8 cellular contexts compared by ENCODE assay signal in genomic region chr14:92040431-92041040, GRCh38. TPM values are rescaled to one million over a fixed set of nuclear protein-coding genes. Genes with fewer than 3 reads are reported as not detected.
A peak's percentile ranks its signal among the peaks of the same experiment; 100 is the strongest.
DNase-seq lines count a peak whose midpoint lies in the region; ATAC-seq and TF ChIP-seq lines count a peak whose summit lies in the region.

No MANE protein-coding gene starts in this region.

- H3K9ac ChIP-seq in SK-N-MC (ENCODE audit: insufficient read length): peak overlapping the region; percentile 94

- H3K27ac ChIP-seq in SK-N-MC (peak overlapping the region; percentile 80), ectodermal cell (ENCODE audit: insufficient read depth, low read depth, low read length, poor library complexity, severe bottlenecking) (peak overlapping the region; percentile 87), thymus (ENCODE audit: low read depth) (peak overlapping the region; percentile 96)

- H3K4me3 ChIP-seq in SK-N-MC: peak overlapping the region; percentile 97
- H3K4me3 ChIP-seq in ectodermal cell (ENCODE audit: insufficient read depth, low read depth, low read length): peak overlapping the region; percentile 90
- peak overlapping the region; percentile 73 for H3K4me3 ChIP-seq in thymus (ENCODE audit: low read length)

- H3K36me3 ChIP-seq in SK-N-MC (ENCODE audit: insufficient read depth, low read length) (no peaks in the 10 kb centered on the region), ectodermal cell (ENCODE audit: control insufficient read depth, insufficient read depth, low read length) (no peaks in the 10 kb centered on the region), thymus (ENCODE audit: control insufficient read depth, insufficient read depth) (peaks cover 5% of the 10 kb centered on the region)

- H3K27me3 Mint-ChIP-seq in CD14-positive monocyte (ENCODE audit: low read depth in 3 of 3) (no peaks in the 10 kb centered on the region), memory B cell (no peaks in the 10 kb centered on the region)

- TF ChIP-seq CTCF in CD14-positive monocyte (IDR thresholded peaks at IDR 0.05): no peak

- H3K27me3 ChIP-seq in ectodermal cell (ENCODE audit: control insufficient read depth, insufficient read depth, low read length, poor library complexity, severe bottlenecking): no peaks in the 10 kb centered on the region
- H3K27me3 ChIP-seq in thymus (ENCODE audit: control insufficient read depth, insufficient read depth): no peaks in the 10 kb centered on the region

- no peaks in the 10 kb centered on the region for H3K9me3 ChIP-seq in SK-N-MC (ENCODE audit: low read depth, low read length)
- H3K9me3 ChIP-seq in ectodermal cell (ENCODE audit: control insufficient read depth, low read length): no peaks in the 10 kb centered on the region
- H3K9me3 ChIP-seq in thymus (ENCODE audit: control insufficient read depth): no peaks in the 10 kb centered on the region

- 8 to 10% methylated on average over 13 of the region's 13 CpGs for WGBS in ectodermal cell, 2 experiments
- WGBS in thymus: under 1% methylated on average over 13 of the region's 13 CpGs

- in situ Hi-C loops in KBM-7 (cut with MboI; ENCODE audit: low pct_unique_long_range_greater_than_20kb, low sequenced_read_pairs): no loop called here

- H3K9me3 Mint-ChIP-seq in CD14-positive monocyte (peaks cover 0 to 3% (median 0%) of the 10 kb centered on the region in 7 donors), memory B cell (no peaks in the 10 kb centered on the region)

- no peak for DNase-seq in CD14-positive monocyte (ENCODE audit: low spot score)
- DNase-seq in KBM-7: peak; percentile 57
- no peak for DNase-seq in SK-N-MC (ENCODE audit: low read depth, low spot score)
- peak in 1 of 2 donors; percentile 12 for DNase-seq in memory B cell (ENCODE audit: low spot score in 2 of 2)
- DNase-seq in GOT3 (lab: John Stamatoyannopoulos, UW): no peak

- peak; percentile 4 for ATAC-seq in GM18861 (IDR thresholded peaks at IDR 0.05; ENCODE audit: unreplicated experiment)
- no peak for ATAC-seq in memory B cell (ENCODE audit: low read depth)

- H3K4me1 Mint-ChIP-seq in CD14-positive monocyte: peaks cover 34% of the 10 kb centered on the region
- peaks cover 29% of the 10 kb centered on the region for H3K4me1 Mint-ChIP-seq in memory B cell

- H3K4me3 Mint-ChIP-seq in CD14-positive monocyte (peak overlapping the region; percentile 95 to 96), memory B cell (peak overlapping the region; percentile 93)

- intact Hi-C loops in CD14-positive monocyte (cut with micrococcal nuclease): loop anchor here (2.0 to 5.0 kb wide), 2 partner anchors 66 to 67 kb away; partner anchors contain the start of gene ATXN3 (in 2 of the 2)

- H3K4me1 ChIP-seq in ectodermal cell (ENCODE audit: control insufficient read depth, insufficient read depth, low read length) (peaks cover 8% of the 10 kb centered on the region), thymus (ENCODE audit: control insufficient read depth, insufficient read depth, low read length) (peaks cover 22% of the 10 kb centered on the region)

- H3K36me3 Mint-ChIP-seq in CD14-positive monocyte (peaks cover 0 to 4% of the 10 kb centered on the region in 2 donors), memory B cell (peaks cover 7% of the 10 kb centered on the region)

- peak overlapping the region; percentile 92 to 99 (median 99) for H3K27ac Mint-ChIP-seq in CD14-positive monocyte
- H3K27ac Mint-ChIP-seq in memory B cell: peak overlapping the region; percentile 98

RNA-seq across cellular contexts. Expression of gene TRIP11, which starts 0.7 kb away (rescaled TPM):
- polyA plus RNA-seq in CD14-positive monocyte (10 to 100 TPM; 13.4 to 15.6 TPM), thymus (6.0 TPM)
- polyA plus RNA-seq in ectodermal cell (2013, experiment 1 of 4): 18.4 TPM
- polyA plus RNA-seq in ectodermal cell (2013, experiment 2 of 4): 20.3 TPM
- 17.6 TPM for polyA plus RNA-seq in ectodermal cell (2013, experiment 3 of 4)
- 17.7 TPM for polyA plus RNA-seq in ectodermal cell (2013, experiment 4 of 4)
